18 cellular contexts compared by ENCODE assay signal in genomic region chr6:125832396-125832795, GRCh38. TPM values are rescaled to one million over a fixed set of nuclear protein-coding genes. Genes with fewer than 3 reads are reported as not detected.
DNase-seq lines count a peak whose midpoint lies in the region; TF ChIP-seq lines count a peak whose summit lies in the region.
"Had no signal": no experiment of that assay in that cellular context is flagged by ENCODE, and none has a peak within 500 bp of the region (broad histone marks: within the 10 kb centered on the region; RNA-seq: fewer than 3 reads in every experiment).

No MANE protein-coding gene starts in this region.

- no peaks in the 10 kb centered on the region for H4K20me1 ChIP-seq in MM.1S (ENCODE audit: insufficient read depth, low read length)

- TF ChIP-seq EP300 in transverse colon (IDR thresholded peaks at IDR 0.05; ENCODE audit: low read depth) = no peak

- no peaks in the 10 kb centered on the region for H3K9me2 ChIP-seq in MM.1S (replicated peaks; ENCODE audit: insufficient read depth, low read length)

- H3K4me3 Mint-ChIP-seq in activated naive CD4-positive, alpha-beta T cell treated with anti-CD3 and anti-CD28 coated beads, Interleukin-2, amount 50 U/mL, for 24 hours = peak overlapping the region; percentile 83
- H3K4me3 Mint-ChIP-seq in immature natural killer cell = peak overlapping the region; percentile 70 to 84 (median 73)

- H3K9ac ChIP-seq in MM.1S (ENCODE audit: low read length) = no peak overlapping the region

- no peaks in the 10 kb centered on the region for H3K27me3 Mint-ChIP-seq in activated naive CD4-positive, alpha-beta T cell treated with anti-CD3 and anti-CD28 coated beads, Interleukin-2, amount 50 U/mL, for 24 hours
- peaks cover 0 to 5% (median 1%) of the 10 kb centered on the region in 3 donors for H3K27me3 Mint-ChIP-seq in immature natural killer cell (ENCODE audit: low read depth in 3 of 3)
- H3K27me3 Mint-ChIP-seq: stimulated activated naive B cell treated with anti-CD40 and anti-IgM and Interleukin-4, amounts not matched to agents 10 μg/mL and 1 μg/mL and 100 μg/mL, for 72 hours had no signal

- no peak for DNase-seq in activated naive CD4-positive, alpha-beta T cell treated with Interleukin-2 at 50 U/mL for 16 hours
- DNase-seq in OCI-M1 (lab: John Stamatoyannopoulos, UW) (peak; percentile 35), immature natural killer cell (no peak), transverse colon (no peak), DMS79 treated with DMSO at 0.1 percent for 48 hours (lab: John Stamatoyannopoulos, UW) (no peak), MM.1S (no peak), NCI-H2171 treated with DMSO at 0.1 percent for 48 hours (lab: John Stamatoyannopoulos, UW) (no peak)
- DNase-seq: activated naive CD4-positive, alpha-beta T cell; body of pancreas; effector CD4-positive, alpha-beta T cell; kidney glomerular epithelial cell; pancreas; SIG-M5; stimulated activated naive B cell treated with anti-CD40 and anti-IgM and Interleukin-4, amounts not matched to agents 10 μg/mL and 1 μg/mL and 100 μg/mL, for 72 hours; uterus had no signal

- H3K4me1 Mint-ChIP-seq in activated naive CD4-positive, alpha-beta T cell treated with anti-CD3 and anti-CD28 coated beads, Interleukin-2, amount 50 U/mL, for 24 hours = peaks cover 74% of the 10 kb centered on the region
- peaks cover 78 to 88% of the 10 kb centered on the region in 2 donors for H3K4me1 Mint-ChIP-seq in immature natural killer cell

- H3K4me2 ChIP-seq in MM.1S (ENCODE audit: low read depth, low read length) = no peak overlapping the region
- H3K4me2 ChIP-seq: hepatocyte, smooth muscle cell had no signal

- no peaks in the 10 kb centered on the region for H3K79me2 ChIP-seq in MM.1S (ENCODE audit: low read length)

- TF ChIP-seq CTCF in transverse colon (IDR thresholded peaks at IDR 0.05) = no peak
- TF ChIP-seq CTCF in MM.1S (IDR thresholded peaks at IDR 0.05; ENCODE audit: low read length) = no peak

- H3K27ac Mint-ChIP-seq in activated naive CD4-positive, alpha-beta T cell treated with anti-CD3 and anti-CD28 coated beads, Interleukin-2, amount 50 U/mL, for 24 hours = peak overlapping the region; percentile 96
- peak overlapping the region; percentile 86 to 95 (median 92) for H3K27ac Mint-ChIP-seq in immature natural killer cell
- H3K27ac Mint-ChIP-seq: stimulated activated naive B cell treated with anti-CD40 and anti-IgM and Interleukin-4, amounts not matched to agents 10 μg/mL and 1 μg/mL and 100 μg/mL, for 72 hours had no signal

- intact Hi-C loops in transverse colon (cut with DNase I; ENCODE audit: low total_unique reads) = no loop called here

- H3F3A ChIP-seq in MM.1S (ENCODE audit: insufficient read depth, low read length) = no peaks in the 10 kb centered on the region

- in situ Hi-C loops in transverse colon (cut with MboI; ENCODE audit: low pct_ligation_motif_present in 1 of 4, low pct_unique_long_range_greater_than_20kb in 1 of 4, low sequenced_read_pairs in 3 of 4) = no loop called here

- no peak overlapping the region for H2AFZ ChIP-seq in MM.1S (ENCODE audit: low read length)
- H2AFZ ChIP-seq: hepatocyte had no signal

- H3K9me3 ChIP-seq in transverse colon (no peaks in the 10 kb centered on the region), MM.1S (replicated peaks; ENCODE audit: insufficient read depth, low read length) (no peaks in the 10 kb centered on the region)
- H3K9me3 ChIP-seq: body of pancreas, pancreas, uterus had no signal

- TF ChIP-seq POLR2A in transverse colon (IDR thresholded peaks at IDR 0.05) = no peak

- H3K27ac ChIP-seq in transverse colon (peak overlapping the region; percentile 14 to 47 (median 35)), MM.1S (ENCODE audit: low read length) (no peak overlapping the region)
- H3K27ac ChIP-seq: body of pancreas, hepatocyte, pancreas had no signal

- H3K36me3 ChIP-seq in transverse colon = no peaks in the 10 kb centered on the region
- H3K36me3 ChIP-seq in MM.1S (replicated peaks; ENCODE audit: insufficient read depth, low read length) = no peaks in the 10 kb centered on the region
- H3K36me3 ChIP-seq: pancreas, uterus had no signal

- H3K27me3 ChIP-seq in transverse colon = no peaks in the 10 kb centered on the region
- H3K27me3 ChIP-seq in MM.1S (replicated peaks; ENCODE audit: insufficient read depth, low read length) = no peaks in the 10 kb centered on the region
- H3K27me3 ChIP-seq: body of pancreas, hepatocyte, pancreas, uterus had no signal

- H3K4me3 ChIP-seq in transverse colon (no peak overlapping the region), MM.1S (ENCODE audit: low read length) (no peak overlapping the region)
- H3K4me3 ChIP-seq: body of pancreas, hepatocyte, pancreas, smooth muscle cell, uterus had no signal

- H3K9me3 Mint-ChIP-seq in activated naive CD4-positive, alpha-beta T cell treated with anti-CD3 and anti-CD28 coated beads, Interleukin-2, amount 50 U/mL, for 24 hours = no peaks in the 10 kb centered on the region
- no peaks in the 10 kb centered on the region for H3K9me3 Mint-ChIP-seq in immature natural killer cell

- peaks cover 0 to 29% (median 7%) of the 10 kb centered on the region in 4 donors for H3K4me1 ChIP-seq in transverse colon
- H3K4me1 ChIP-seq in MM.1S (ENCODE audit: low read length) = 0 out of 2 replicates have a peak, but pooled peaks cover 6% of the 10 kb centered on the region
- H3K4me1 ChIP-seq: uterus had no signal

- peaks cover 10% of the 10 kb centered on the region for H3K36me3 Mint-ChIP-seq in activated naive CD4-positive, alpha-beta T cell treated with anti-CD3 and anti-CD28 coated beads, Interleukin-2, amount 50 U/mL, for 24 hours
- peaks cover 0 to 3% (median 0%) of the 10 kb centered on the region in 3 donors for H3K36me3 Mint-ChIP-seq in immature natural killer cell

RNA-seq across cellular contexts. Expression of gene NCOA7, which starts 41.6 kb away (rescaled TPM):
- 10 to 100 TPM; 10.2 to 48.1 (median 16.1) TPM for polyA plus RNA-seq in immature natural killer cell
- 10 to 100 TPM; 16.7 to 28.3 (median 21.2) TPM for total RNA-seq in transverse colon
